Comparison of ENCODE assay signal across 13 cellular contexts in genomic region chr1:225835752-225836151, GRCh38. TPM values are rescaled to one million over a fixed set of nuclear protein-coding genes. Genes with fewer than 3 reads are reported as not detected.
DNase-seq lines count a peak whose midpoint lies in the region; ATAC-seq and TF ChIP-seq lines count a peak whose summit lies in the region.
"Had no signal": no experiment of that assay in that cellular context is flagged by ENCODE, and none has a peak within 500 bp of the region (broad histone marks: within the 10 kb centered on the region; RNA-seq: fewer than 3 reads in every experiment).

No MANE protein-coding gene starts in this region.

- no peaks in the 10 kb centered on the region for H3K36me3 ChIP-seq in testis (ENCODE audit: low read depth, missing control alignments)

- peak overlapping the region in 1 of 2 donors; percentile 75 for H3K27ac ChIP-seq in testis
- H3K27ac ChIP-seq: A549, KMS-11 had no signal

- intact Hi-C loops in left cardiac atrium (cut with DNase I) (no loop called here), testis (cut with DNase I; ENCODE audit: low total_unique reads) (loop anchor here (5.0 kb wide), 1 partner anchor 58 kb away; the partner anchor contains the start of gene SRP9)

- peaks cover 24% of the 10 kb centered on the region for H3K4me1 ChIP-seq in testis
- H3K4me1 ChIP-seq: A549 had no signal

- TF ChIP-seq POLR2A in testis (IDR thresholded peaks at IDR 0.05): no peak

- CTCF ChIA-PET in HEK293T (lab: Yijun Ruan, JAX): interaction anchor here (1.4 kb wide), 1 partner anchor 10 kb away, joined by 5 read pairs; no protein-coding TSS in a partner anchor

- in situ Hi-C loops in astrocyte of the spinal cord (cut with HindIII; ENCODE audit: low sequenced_read_pairs): no loop called here

- DNase-seq in NCI-H2196 (lab: John Stamatoyannopoulos, UW; ENCODE audit: unreplicated experiment) (peak; percentile 58), NCI-H2196 treated with DMSO at 0.1 percent for 48 hours (lab: John Stamatoyannopoulos, UW; ENCODE audit: unreplicated experiment) (no peak), astrocyte of the spinal cord (ENCODE audit: low read depth, low spot score) (peak; percentile 45), left cardiac atrium (peak; percentile 73), testis (peak; percentile 77), HEK293T (ENCODE audit: extremely low spot score) (no peak)
- DNase-seq: activated CD4-positive, alpha-beta T cell treated with anti-CD3 and anti-CD28 coated beads for 4 hours; islet precursor cell; naive B cell had no signal

- ATAC-seq in left cardiac atrium: peak in 1 of 2 donors; percentile 24
- no peak for ATAC-seq in GM19463 (IDR thresholded peaks at IDR 0.05; ENCODE audit: unreplicated experiment)
- no peak for ATAC-seq in HG03045 (IDR thresholded peaks at IDR 0.05; ENCODE audit: unreplicated experiment)
- ATAC-seq: A549 had no signal

- H3K9me3 ChIP-seq in testis: no peaks in the 10 kb centered on the region
- H3K9me3 ChIP-seq: A549 had no signal

- 45 to 47% methylated on average over 4 of the region's 4 CpGs for WGBS in testis, 2 donors

- H3K4me3 ChIP-seq in astrocyte of the spinal cord (ENCODE audit: low read depth, low read length): no peak overlapping the region
- no peak overlapping the region for H3K4me3 ChIP-seq in testis
- H3K4me3 ChIP-seq: A549 had no signal

- H3K27me3 ChIP-seq in testis: no peaks in the 10 kb centered on the region

- TF ChIP-seq CTCF in astrocyte of the spinal cord (IDR thresholded peaks at IDR 0.05; ENCODE audit: low read depth, low read length) (no peak), testis (IDR thresholded peaks at IDR 0.05) (no peak)

- POLR2A ChIA-PET in HEK293T (lab: Yijun Ruan, JAX): interaction anchor here (1.3 kb wide), 1 partner anchor 58 kb away, joined by 3 read pairs; no protein-coding TSS in a partner anchor

TF ChIP-seq in HEK293T, 16 proteins besides CTCF, POLR2A, EP300 and RAD21:
- TF ChIP-seq SUZ12 (IDR thresholded peaks at IDR 0.05) (no peak), ELF4 (IDR thresholded peaks at IDR 0.05) (no peak), FOXM1 (IDR thresholded peaks at IDR 0.05; ENCODE audit: borderline replicate concordance) (no peak), HDGF (IDR thresholded peaks at IDR 0.05; ENCODE audit: borderline replicate concordance) (no peak), FOXA1 (IDR thresholded peaks at IDR 0.05) (no peak), SP1 (IDR thresholded peaks at IDR 0.05) (no peak), ZNF384 (IDR thresholded peaks at IDR 0.05) (no peak), LEF1 (IDR thresholded peaks at IDR 0.05; ENCODE audit: borderline replicate concordance) (no peak), FOXK2 (IDR thresholded peaks at IDR 0.05) (no peak), ARNT (IDR thresholded peaks at IDR 0.05) (no peak), L3MBTL2 (conservative IDR thresholded peaks at IDR 0.05) (no peak), CTBP1 (IDR thresholded peaks at IDR 0.05; ENCODE audit: borderline replicate concordance) (no peak), TARDBP (IDR thresholded peaks at IDR 0.05) (no peak), NFRKB (IDR thresholded peaks at IDR 0.05) (no peak), BHLHE40 (IDR thresholded peaks at IDR 0.05; ENCODE audit: borderline replicate concordance) (no peak), PKNOX1 (IDR thresholded peaks at IDR 0.05) (no peak)

RNA-seq across cellular contexts. Expression of gene EPHX1, which starts 25.8 kb away (rescaled TPM):
- total RNA-seq in left cardiac atrium (100 to 1,000 TPM in 1 of 2 donors, 10 to 100 TPM in 1; 59.6 to 126 TPM), testis (100 to 1,000 TPM; 145 to 173 TPM)
- polyA plus RNA-seq in testis (ENCODE audit: insufficient read depth, low read depth, low replicate concordance): 161 TPM

RNA-seq across cellular contexts. Expression of gene TMEM63A, which starts 46.4 kb away (rescaled TPM):
- total RNA-seq in left cardiac atrium (10 to 100 TPM; 33.2 to 37.1 TPM), testis (10 to 100 TPM; 46.9 to 51.7 TPM)
- 13.6 TPM for polyA plus RNA-seq in testis (ENCODE audit: insufficient read depth, low read depth, low replicate concordance)

RNA-seq across cellular contexts. Expression of gene LEFTY1, which starts 53.2 kb away (rescaled TPM):
- total RNA-seq in left cardiac atrium (under 1 TPM in 1 of 2 donors, not detected in 1; 0.27 TPM), testis (under 1 TPM; 0.63 to 0.87 TPM)
- polyA plus RNA-seq in testis (ENCODE audit: insufficient read depth, low read depth, low replicate concordance): 0.90 TPM

RNA-seq across cellular contexts. Expression of gene SRP9, which starts 58.1 kb away (rescaled TPM):
- total RNA-seq in left cardiac atrium (100 to 1,000 TPM; 189 to 200 TPM), testis (100 to 1,000 TPM; 134 to 159 TPM)
- polyA plus RNA-seq in testis (ENCODE audit: insufficient read depth, low read depth, low replicate concordance): 249 TPM

Comparison
In these comparisons a context has a peak if more than half of its experiments do, and no peak if none do; other contexts are left out.
1. DNase-seq: peak in NCI-H2196 (single experiment), astrocyte of the spinal cord (single experiment), left cardiac atrium (single experiment) and testis (single experiment); none in NCI-H2196 treated with DMSO at 0.1 percent for 48 hours (single experiment) and HEK293T (single experiment).